2 cellular contexts compared by ENCODE assay signal in the genomic region with DNA sequence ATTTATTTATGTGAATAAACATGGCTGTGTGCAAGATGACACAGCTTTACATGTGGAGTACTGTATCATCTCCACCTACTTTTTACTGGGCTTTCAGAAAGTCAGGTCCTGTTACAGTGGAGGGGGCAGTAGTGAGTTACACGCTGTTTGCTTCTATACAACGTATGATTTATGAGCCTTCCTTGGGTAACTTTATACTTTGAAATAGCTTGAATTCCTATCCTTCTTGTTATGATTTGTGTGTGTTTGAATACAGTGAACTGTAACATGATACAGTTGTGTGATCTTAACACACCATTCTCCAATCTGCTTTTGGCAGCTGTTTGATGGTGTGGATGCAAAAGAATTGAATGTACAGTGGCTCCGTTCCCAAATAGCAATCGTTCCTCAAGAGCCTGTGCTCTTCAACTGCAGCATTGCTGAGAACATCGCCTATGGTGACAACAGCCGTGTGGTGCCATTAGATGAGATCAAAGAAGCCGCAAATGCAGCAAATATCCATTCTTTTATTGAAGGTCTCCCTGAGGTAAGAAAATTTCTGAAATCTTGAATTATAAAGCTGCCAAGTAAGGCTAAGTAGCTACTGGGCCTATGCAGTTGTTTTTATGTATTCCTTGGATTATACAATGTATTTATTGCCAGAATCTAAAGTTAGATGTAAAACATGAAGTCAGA.
TF ChIP-seq lines count a peak whose summit lies in the region.

No MANE protein-coding gene starts in this region.

TF ChIP-seq in HCT116, 20 proteins besides CTCF, POLR2A, EP300 and RAD21:
- TF ChIP-seq, protein P1, sequence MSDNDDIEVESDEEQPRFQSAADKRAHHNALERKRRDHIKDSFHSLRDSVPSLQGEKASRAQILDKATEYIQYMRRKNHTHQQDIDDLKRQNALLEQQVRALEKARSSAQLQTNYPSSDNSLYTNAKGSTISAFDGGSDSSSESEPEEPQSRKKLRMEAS (IDR thresholded peaks at IDR 0.05), result no peak
- TF ChIP-seq EZH2phosphoT487 (IDR thresholded peaks at IDR 0.05; ENCODE audit: borderline replicate concordance) (no peak), SIN3A (IDR thresholded peaks at IDR 0.05; ENCODE audit: low read depth) (no peak), EZH2 (IDR thresholded peaks at IDR 0.05) (no peak), ZFX (IDR thresholded peaks at IDR 0.05) (no peak), CBX3 (IDR thresholded peaks at IDR 0.05; ENCODE audit: low read depth) (no peak; the same call in 1 of the 2 replicates)
TF ChIP-seq in HCT116: peak in this region for 0.

TF ChIP-seq in K562, 482 proteins besides CTCF, POLR2A, EP300 and RAD21:
- TF ChIP-seq, protein P2, sequence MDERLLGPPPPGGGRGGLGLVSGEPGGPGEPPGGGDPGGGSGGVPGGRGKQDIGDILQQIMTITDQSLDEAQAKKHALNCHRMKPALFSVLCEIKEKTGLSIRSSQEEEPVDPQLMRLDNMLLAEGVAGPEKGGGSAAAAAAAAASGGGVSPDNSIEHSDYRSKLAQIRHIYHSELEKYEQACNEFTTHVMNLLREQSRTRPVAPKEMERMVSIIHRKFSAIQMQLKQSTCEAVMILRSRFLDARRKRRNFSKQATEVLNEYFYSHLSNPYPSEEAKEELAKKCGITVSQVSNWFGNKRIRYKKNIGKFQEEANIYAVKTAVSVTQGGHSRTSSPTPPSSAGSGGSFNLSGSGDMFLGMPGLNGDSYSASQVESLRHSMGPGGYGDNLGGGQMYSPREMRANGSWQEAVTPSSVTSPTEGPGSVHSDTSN (CRISPR knock-in tag; IDR thresholded peaks at IDR 0.05; ENCODE audit: low read depth), result no peak
- TF ChIP-seq, protein P2 (tag; conservative IDR thresholded peaks at IDR 0.05; ENCODE audit: low read depth), result peak; percentile 79
- TF ChIP-seq ZFP36 (IDR thresholded peaks at IDR 0.05; ENCODE audit: low read depth, low read length, partially characterized antibody) (no peak), CBX2 (IDR thresholded peaks at IDR 0.05; ENCODE audit: insufficient read depth, low read length, poor library complexity, severe bottlenecking) (no peak), STAT5B (CRISPR knock-in tag; IDR thresholded peaks at IDR 0.05) (no peak), MEIS2 (IDR thresholded peaks at IDR 0.05; ENCODE audit: partially characterized antibody) (peak; percentile 86), CBX1 (IDR thresholded peaks at IDR 0.05; ENCODE audit: low read depth) (no peak), ILF3 (IDR thresholded peaks at IDR 0.05; ENCODE audit: borderline replicate concordance) (no peak)
- TF ChIP-seq, protein P3, sequence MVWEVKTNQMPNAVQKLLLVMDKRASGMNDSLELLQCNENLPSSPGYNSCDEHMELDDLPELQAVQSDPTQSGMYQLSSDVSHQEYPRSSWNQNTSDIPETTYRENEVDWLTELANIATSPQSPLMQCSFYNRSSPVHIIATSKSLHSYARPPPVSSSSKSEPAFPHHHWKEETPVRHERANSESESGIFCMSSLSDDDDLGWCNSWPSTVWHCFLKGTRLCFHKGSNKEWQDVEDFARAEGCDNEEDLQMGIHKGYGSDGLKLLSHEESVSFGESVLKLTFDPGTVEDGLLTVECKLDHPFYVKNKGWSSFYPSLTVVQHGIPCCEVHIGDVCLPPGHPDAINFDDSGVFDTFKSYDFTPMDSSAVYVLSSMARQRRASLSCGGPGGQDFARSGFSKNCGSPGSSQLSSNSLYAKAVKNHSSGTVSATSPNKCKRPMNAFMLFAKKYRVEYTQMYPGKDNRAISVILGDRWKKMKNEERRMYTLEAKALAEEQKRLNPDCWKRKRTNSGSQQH (CRISPR knock-in tag; IDR thresholded peaks at IDR 0.05), result no peak
- TF ChIP-seq, protein P4, sequence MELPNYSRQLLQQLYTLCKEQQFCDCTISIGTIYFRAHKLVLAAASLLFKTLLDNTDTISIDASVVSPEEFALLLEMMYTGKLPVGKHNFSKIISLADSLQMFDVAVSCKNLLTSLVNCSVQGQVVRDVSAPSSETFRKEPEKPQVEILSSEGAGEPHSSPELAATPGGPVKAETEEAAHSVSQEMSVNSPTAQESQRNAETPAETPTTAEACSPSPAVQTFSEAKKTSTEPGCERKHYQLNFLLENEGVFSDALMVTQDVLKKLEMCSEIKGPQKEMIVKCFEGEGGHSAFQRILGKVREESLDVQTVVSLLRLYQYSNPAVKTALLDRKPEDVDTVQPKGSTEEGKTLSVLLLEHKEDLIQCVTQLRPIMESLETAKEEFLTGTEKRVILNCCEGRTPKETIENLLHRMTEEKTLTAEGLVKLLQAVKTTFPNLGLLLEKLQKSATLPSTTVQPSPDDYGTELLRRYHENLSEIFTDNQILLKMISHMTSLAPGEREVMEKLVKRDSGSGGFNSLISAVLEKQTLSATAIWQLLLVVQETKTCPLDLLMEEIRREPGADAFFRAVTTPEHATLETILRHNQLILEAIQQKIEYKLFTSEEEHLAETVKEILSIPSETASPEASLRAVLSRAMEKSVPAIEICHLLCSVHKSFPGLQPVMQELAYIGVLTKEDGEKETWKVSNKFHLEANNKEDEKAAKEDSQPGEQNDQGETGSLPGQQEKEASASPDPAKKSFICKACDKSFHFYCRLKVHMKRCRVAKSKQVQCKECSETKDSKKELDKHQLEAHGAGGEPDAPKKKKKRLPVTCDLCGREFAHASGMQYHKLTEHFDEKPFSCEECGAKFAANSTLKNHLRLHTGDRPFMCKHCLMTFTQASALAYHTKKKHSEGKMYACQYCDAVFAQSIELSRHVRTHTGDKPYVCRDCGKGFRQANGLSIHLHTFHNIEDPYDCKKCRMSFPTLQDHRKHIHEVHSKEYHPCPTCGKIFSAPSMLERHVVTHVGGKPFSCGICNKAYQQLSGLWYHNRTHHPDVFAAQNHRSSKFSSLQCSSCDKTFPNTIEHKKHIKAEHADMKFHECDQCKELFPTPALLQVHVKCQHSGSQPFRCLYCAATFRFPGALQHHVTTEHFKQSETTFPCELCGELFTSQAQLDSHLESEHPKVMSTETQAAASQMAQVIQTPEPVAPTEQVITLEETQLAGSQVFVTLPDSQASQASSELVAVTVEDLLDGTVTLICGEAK (IDR thresholded peaks at IDR 0.05), result 0 out of 2 replicates have a peak, but pooled peaks have one; percentile 29
- TF ChIP-seq, protein P4 (CRISPR knock-in tag; IDR thresholded peaks at IDR 0.05), result no peak
- TF ChIP-seq, protein P5, sequence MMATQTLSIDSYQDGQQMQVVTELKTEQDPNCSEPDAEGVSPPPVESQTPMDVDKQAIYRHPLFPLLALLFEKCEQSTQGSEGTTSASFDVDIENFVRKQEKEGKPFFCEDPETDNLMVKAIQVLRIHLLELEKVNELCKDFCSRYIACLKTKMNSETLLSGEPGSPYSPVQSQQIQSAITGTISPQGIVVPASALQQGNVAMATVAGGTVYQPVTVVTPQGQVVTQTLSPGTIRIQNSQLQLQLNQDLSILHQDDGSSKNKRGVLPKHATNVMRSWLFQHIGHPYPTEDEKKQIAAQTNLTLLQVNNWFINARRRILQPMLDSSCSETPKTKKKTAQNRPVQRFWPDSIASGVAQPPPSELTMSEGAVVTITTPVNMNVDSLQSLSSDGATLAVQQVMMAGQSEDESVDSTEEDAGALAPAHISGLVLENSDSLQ (IDR thresholded peaks at IDR 0.05), result peak; percentile 81
